In genomic region chr4:1581164-1581894, GRCh38 we compare ENCODE assay signal across 8 cellular contexts.
DNase-seq lines count a peak whose midpoint lies in the region; ATAC-seq and TF ChIP-seq lines count a peak whose summit lies in the region.
"Not testable (repeated sequence)": the region's sequence is repeated elsewhere in the genome, so short reads cannot be mapped to it uniquely, and the experiment has no call there.

No MANE protein-coding gene starts in this region.

- not testable (repeated sequence) for H3K27me3 ChIP-seq in body of pancreas, right atrium auricular region, thyroid gland

- peak; percentile 52 for ATAC-seq in HG02610 (IDR thresholded peaks at IDR 0.05; ENCODE audit: unreplicated experiment)
- peak; percentile 61 for ATAC-seq in body of pancreas

- DNase-seq in GM04504 (ENCODE audit: low read depth): peak; percentile 68
- peak; percentile 54 for DNase-seq in NCI-H2227 (lab: John Stamatoyannopoulos, UW; ENCODE audit: unreplicated experiment)
- peak; percentile 79 for DNase-seq in activated CD4-positive, alpha-beta T cell treated with anti-CD3 and anti-CD28 coated beads for 1 hour
- peak; percentile 75 to 92 (median 78) for DNase-seq in body of pancreas
- peak; percentile 97 for DNase-seq in right atrium auricular region (ENCODE audit: low spot score)
- peak; percentile 41 for DNase-seq in pulmonary artery endothelial cell (ENCODE audit: low read depth, low spot score)
- DNase-seq in thyroid gland: peak; percentile 76 to 84

- H3K36me3 ChIP-seq in body of pancreas (replicated peaks in 1 of 2; ENCODE audit: insufficient read depth in 1 of 2, low read depth in 2 of 2); right atrium auricular region; thyroid gland: not testable (repeated sequence)

- H3K27ac ChIP-seq in body of pancreas (peak overlapping the region in 1 of 4 donors; percentile 41), right atrium auricular region (peak overlapping the region; percentile 35 to 68)
- not testable (repeated sequence) for H3K27ac ChIP-seq in thyroid gland

- not testable (repeated sequence) for TF ChIP-seq POLR2A in body of pancreas (IDR thresholded peaks at IDR 0.05); thyroid gland (IDR thresholded peaks at IDR 0.05)

- not testable (repeated sequence) for H3K4me3 ChIP-seq in body of pancreas; right atrium auricular region; thyroid gland (replicated peaks in 1 of 3)

- 31 to 35% methylated on average over 12 to 13 of the region's 15 CpGs for WGBS in body of pancreas, 2 donors
- 38 to 43% methylated on average over 11 of the region's 15 CpGs for WGBS in thyroid gland, 2 donors

- intact Hi-C loops in body of pancreas (cut with DNase I); thyroid gland (cut with DNase I): not testable (repeated sequence)

- H3K9me3 ChIP-seq in body of pancreas, right atrium auricular region, thyroid gland: not testable (repeated sequence)

- TF ChIP-seq CTCF in body of pancreas (IDR thresholded peaks at IDR 0.05); right atrium auricular region (IDR thresholded peaks at IDR 0.05); thyroid gland (IDR thresholded peaks at IDR 0.05): not testable (repeated sequence)

- H3K4me1 ChIP-seq in body of pancreas (peaks cover 20% of the 10 kb centered on the region), right atrium auricular region (peaks cover 0 to 29% of the 10 kb centered on the region in 2 donors)
- not testable (repeated sequence) for H3K4me1 ChIP-seq in thyroid gland

Comparison
In these comparisons a context has a peak if more than half of its experiments do, and no peak if none do; other contexts are left out.
1. DNase-seq: peak in every context shown above with its lines; median percentile 97 in right atrium auricular region; 80 in thyroid gland; 79 in activated CD4-positive, alpha-beta T cell treated with anti-CD3 and anti-CD28 coated beads for 1 hour; 78 in body of pancreas; 68 in GM04504; 54 in NCI-H2227; 41 in pulmonary artery endothelial cell.